8 cellular contexts compared by ENCODE assay signal in genomic region chr12:50825372-50825838, GRCh38. TPM values are rescaled to one million over a fixed set of nuclear protein-coding genes. Genes with fewer than 3 reads are reported as not detected.
DNase-seq lines count a peak whose midpoint lies in the region; ATAC-seq and TF ChIP-seq lines count a peak whose summit lies in the region.

No MANE protein-coding gene starts in this region.

- in situ Hi-C loops in SK-MEL-5 (cut with HindIII; ENCODE audit: low pct_unique_long_range_greater_than_20kb, low sequenced_read_pairs) = no loop called here

- H3K27me3 Mint-ChIP-seq in naive B cell = no peaks in the 10 kb centered on the region

- H2AFZ ChIP-seq in KMS-11 (ENCODE audit: low read depth) = no peak overlapping the region

- H3K36me3 Mint-ChIP-seq in naive B cell = no peaks in the 10 kb centered on the region

- H3K9ac ChIP-seq in KMS-11 = no peak overlapping the region

- no peak overlapping the region for H3K27ac ChIP-seq in KMS-11

- H3K36me3 ChIP-seq in KMS-11 (ENCODE audit: insufficient read depth) = no peaks in the 10 kb centered on the region

- H3K79me2 ChIP-seq in KMS-11 (ENCODE audit: insufficient read depth, low read depth) = no peaks in the 10 kb centered on the region

- peaks cover 13% of the 10 kb centered on the region for H3K4me1 ChIP-seq in KMS-11 (ENCODE audit: low read depth, poor library complexity, severe bottlenecking)

- DNase-seq in DMS79 (lab: John Stamatoyannopoulos, UW) (peak; percentile 3), SK-MEL-5 (ENCODE audit: low read depth, low spot score) (peak; percentile 75), epidermal melanocyte (ENCODE audit: insufficient read length, low spot score) (peak; percentile 20), naive B cell (peak; percentile 37), NCI-H345 treated with DMSO at 0.1 percent for 48 hours (lab: John Stamatoyannopoulos, UW; ENCODE audit: unreplicated experiment) (no peak)
- DNase-seq in activated effector memory CD4-positive, alpha-beta T cell treated with Interleukin-2 at 50 U/mL for 16 hours = no peak

- ATAC-seq in naive B cell (ENCODE audit: low read depth in 2 of 2) = peak; percentile 69 to 91
- no peak for ATAC-seq in HG03439 (IDR thresholded peaks at IDR 0.05; ENCODE audit: unreplicated experiment)

- H3K4me2 ChIP-seq in KMS-11 = 0 out of 2 replicates have a peak overlapping the region, but pooled peaks have one; percentile 11

- no peaks in the 10 kb centered on the region for H4K20me1 ChIP-seq in KMS-11 (ENCODE audit: insufficient read depth)

- H3K27ac Mint-ChIP-seq in naive B cell = peak overlapping the region in 5 of 6 donors; percentile 52 to 83 (median 69)

- H3K4me3 Mint-ChIP-seq in naive B cell = peak overlapping the region in 1 of 8 donors; percentile 9

- no peaks in the 10 kb centered on the region for H3K27me3 ChIP-seq in KMS-11 (ENCODE audit: insufficient read depth, low read depth)

- H3K4me1 Mint-ChIP-seq in naive B cell = peaks cover 0 to 11% (median 4%) of the 10 kb centered on the region in 3 donors

- H3K4me3 ChIP-seq in KMS-11 (IDR thresholded peaks at IDR 0.05; ENCODE audit: insufficient read depth, low read depth, low read length) = no peak overlapping the region

- TF ChIP-seq CTCF in KMS-11 (conservative IDR thresholded peaks at IDR 0.05; ENCODE audit: low read depth, low read length) = peak; percentile 86

- H3K9me3 Mint-ChIP-seq in naive B cell = no peaks in the 10 kb centered on the region

RNA-seq across cellular contexts. Expression of gene TMPRSS12, which starts 17.3 kb away (rescaled TPM):
- not detected in 2 replicates for total RNA-seq in SK-MEL-5 (2014; rRNA removed; shearing (Covaris generic))
- not detected in 2 replicates for polyA plus RNA-seq in SK-MEL-5 (2015; cell fraction: cytosol; rRNA removed)
- not detected in 2 replicates for polyA plus RNA-seq in SK-MEL-5 (2015; cell fraction: nucleus; rRNA removed)
- polyA plus RNA-seq in naive B cell (ENCODE audit: low read depth in 6 of 6) = not detected

Comparison
In these comparisons a context has a peak if more than half of its experiments do, and no peak if none do; other contexts are left out.
1. DNase-seq: peak in DMS79 (single experiment), SK-MEL-5 (single experiment), epidermal melanocyte (single experiment) and naive B cell (single experiment); none in activated effector memory CD4-positive, alpha-beta T cell treated with Interleukin-2 at 50 U/mL for 16 hours (single experiment) and NCI-H345 treated with DMSO at 0.1 percent for 48 hours (single experiment).